In genomic region chr4:184386271-184386781, GRCh38 we compare ENCODE assay signal across 8 cellular contexts.
DNase-seq lines count a peak whose midpoint lies in the region; ATAC-seq, FAIRE-seq and TF ChIP-seq lines count a peak whose summit lies in the region.

No MANE protein-coding gene starts in this region.

- peaks cover 30% of the 10 kb centered on the region for H3K36me3 ChIP-seq in CD8-positive, alpha-beta T cell (ENCODE audit: insufficient read depth, low read length)
- H3K36me3 ChIP-seq in endothelial cell of umbilical vein (ENCODE audit: control insufficient read depth in 2 of 2, extremely low read depth in 1 of 2, insufficient read depth in 2 of 2, low read length in 2 of 2) (peaks cover 3 to 21% of the 10 kb centered on the region in 2 experiments), muscle layer of duodenum (ENCODE audit: control insufficient read depth in 1 of 2, insufficient read depth in 2 of 2, low read length in 2 of 2) (peaks cover 21 to 27% of the 10 kb centered on the region in 2 donors)

- POLR2A ChIA-PET in CD8-positive, alpha-beta T cell (lab: Charles Lee) = interaction anchor here (0.7 kb wide), 1 partner anchor 23 kb away, joined by 3 read pairs; no protein-coding TSS in a partner anchor
- POLR2A ChIA-PET in endothelial cell of umbilical vein (lab: Charles Lee) = no interaction called here

- no peak for ATAC-seq in CD8-positive, alpha-beta T cell
- ATAC-seq in GM18502 (IDR thresholded peaks at IDR 0.05; ENCODE audit: poor library complexity, unreplicated experiment) = no peak

- no peak for DNase-seq in CD8-positive, alpha-beta T cell
- DNase-seq in NCI-H748 treated with DMSO at 0.1 percent for 48 hours (lab: John Stamatoyannopoulos, UW) (peak; percentile 18), endothelial cell of umbilical vein (ENCODE audit: low read depth, low spot score) (no peak), SIG-M5 treated with dmso at 0.1 percent for 504 hours (lab: John Stamatoyannopoulos, UW; ENCODE audit: unreplicated experiment) (no peak), NCI-H510A (lab: John Stamatoyannopoulos, UW) (no peak)
- no peak for DNase-seq in stimulated activated CD4-positive, alpha-beta T cell treated with anti-CD3 and anti-CD28 coated beads, Interleukin-12 subunit alpha, Interleukin-12 subunit beta, amount 100 ng/mL, for 4 hours

- no peaks in the 10 kb centered on the region for H3K9me3 Mint-ChIP-seq in CD8-positive, alpha-beta T cell

- H3K27me3 ChIP-seq in CD8-positive, alpha-beta T cell (ENCODE audit: insufficient read depth, low read length) = no peaks in the 10 kb centered on the region
- no peaks in the 10 kb centered on the region for H3K27me3 ChIP-seq in endothelial cell of umbilical vein (ENCODE audit: control insufficient read depth in 2 of 2, insufficient read depth in 2 of 2, low read length in 2 of 2)
- H3K27me3 ChIP-seq in muscle layer of duodenum (ENCODE audit: low read depth, low read length) = no peaks in the 10 kb centered on the region

- CTCF ChIA-PET in CD8-positive, alpha-beta T cell (lab: Charles Lee) = interaction anchor here (0.8 kb wide), 1 partner anchor 25 kb away, joined by 3 read pairs; no protein-coding TSS in a partner anchor
- CTCF ChIA-PET in endothelial cell of umbilical vein (lab: Charles Lee) = interaction anchor here (0.6 to 1.1 kb wide), 2 partner anchors 14 to 122 kb away, joined by 3 to 4 read pairs; no protein-coding TSS in a partner anchor

- dilution Hi-C loops in endothelial cell of umbilical vein (cut with MboI; ENCODE audit: extremely low pct_ligation_motif_present, low sequenced_read_pairs) = no loop called here

- H3K27me3 Mint-ChIP-seq in CD8-positive, alpha-beta T cell (ENCODE audit: low read depth) = no peaks in the 10 kb centered on the region

- H3K4me1 Mint-ChIP-seq in CD8-positive, alpha-beta T cell (ENCODE audit: low read depth) = peaks cover 56% of the 10 kb centered on the region

- intact Hi-C loops in CD8-positive, alpha-beta T cell (cut with DNase I, micrococcal nuclease) = loop anchor here (10.0 kb wide), 1 partner anchor 122 kb away; no protein-coding TSS in a partner anchor
- intact Hi-C loops in endothelial cell of umbilical vein (cut with micrococcal nuclease) = no loop called here

- peaks cover 61% of the 10 kb centered on the region for H3K36me3 Mint-ChIP-seq in CD8-positive, alpha-beta T cell

- H3K27ac Mint-ChIP-seq in CD8-positive, alpha-beta T cell = peak overlapping the region; percentile 76

- H3K4me1 ChIP-seq in CD8-positive, alpha-beta T cell (ENCODE audit: insufficient read depth, low read length) = peaks cover 47% of the 10 kb centered on the region
- H3K4me1 ChIP-seq in endothelial cell of umbilical vein (ENCODE audit: control insufficient read depth, extremely low read depth, insufficient read depth, low read length) = peaks cover 52% of the 10 kb centered on the region
- H3K4me1 ChIP-seq in muscle layer of duodenum (ENCODE audit: control insufficient read depth in 1 of 2, insufficient read depth in 2 of 2, low read length in 2 of 2) = peaks cover 34 to 41% of the 10 kb centered on the region in 2 donors

- H3K4me2 ChIP-seq in endothelial cell of umbilical vein (ENCODE audit: insufficient read depth, low read length) = peak overlapping the region; percentile 46

- no peak for TF ChIP-seq POLR2A in endothelial cell of umbilical vein (IDR thresholded peaks at IDR 0.05; ENCODE audit: low read depth, low read length)

- H3K9me1 ChIP-seq in endothelial cell of umbilical vein (replicated peaks; ENCODE audit: control insufficient read depth, extremely low read depth, insufficient read depth, low read length) = no peaks in the 10 kb centered on the region

- BruUV-seq in endothelial cell of umbilical vein (replicated peaks; lab: Mats Ljungman, UMichigan) = no TSS peak

- H3K79me2 ChIP-seq in endothelial cell of umbilical vein (ENCODE audit: control insufficient read depth, insufficient read depth, low read length) = no peaks in the 10 kb centered on the region

- FAIRE-seq in endothelial cell of umbilical vein (lab: Jason Lieb, UNC) = no peak

- TF ChIP-seq CTCF in CD8-positive, alpha-beta T cell (IDR thresholded peaks at IDR 0.05) = no peak
- no peak for TF ChIP-seq CTCF in endothelial cell of umbilical vein (IDR thresholded peaks at IDR 0.05; ENCODE audit: extremely low read depth in 1 of 2, insufficient read depth in 1 of 2, low read depth in 1 of 2, low read length in 2 of 2)

- no peaks in the 10 kb centered on the region for H4K20me1 ChIP-seq in endothelial cell of umbilical vein (replicated peaks; ENCODE audit: control insufficient read depth, extremely low read depth, insufficient read depth, low read length)

- H3K4me3 ChIP-seq in CD8-positive, alpha-beta T cell (ENCODE audit: low read depth, low read length) = no peak overlapping the region
- H3K4me3 ChIP-seq in endothelial cell of umbilical vein (replicated peaks in 1 of 3; ENCODE audit: insufficient read depth in 1 of 3, low read depth in 1 of 3, low read length in 3 of 3) (no peak overlapping the region), muscle layer of duodenum (ENCODE audit: low read depth in 1 of 2, low read length in 2 of 2) (no peak overlapping the region)

- H3K9me3 ChIP-seq in CD8-positive, alpha-beta T cell (ENCODE audit: low read length) = no peaks in the 10 kb centered on the region
- H3K9me3 ChIP-seq in endothelial cell of umbilical vein (replicated peaks; ENCODE audit: control insufficient read depth, insufficient read depth, low read length) (no peaks in the 10 kb centered on the region), muscle layer of duodenum (ENCODE audit: control insufficient read depth in 1 of 2, low read length in 2 of 2) (no peaks in the 10 kb centered on the region)

- H3K4me3 Mint-ChIP-seq in CD8-positive, alpha-beta T cell = no peak overlapping the region

- no peak overlapping the region for H3K27ac ChIP-seq in CD8-positive, alpha-beta T cell (ENCODE audit: low read depth, low read length)
- H3K27ac ChIP-seq in endothelial cell of umbilical vein (ENCODE audit: insufficient read depth, low read depth, low read length) (peak overlapping the region; percentile 59), muscle layer of duodenum (ENCODE audit: low read length) (peak overlapping the region; percentile 87)

- peak overlapping the region; percentile 21 for H2AFZ ChIP-seq in endothelial cell of umbilical vein (ENCODE audit: low read depth, low read length)

- peak overlapping the region; percentile 27 for H3K9ac ChIP-seq in endothelial cell of umbilical vein (replicated peaks; ENCODE audit: extremely low read depth, insufficient read depth, low read length)

TF ChIP-seq in endothelial cell of umbilical vein, 7 proteins besides CTCF, POLR2A, EP300 and RAD21:
- TF ChIP-seq EZH2 (IDR thresholded peaks at IDR 0.05; ENCODE audit: borderline replicate concordance, low read depth, low read length, severe bottlenecking) (no peak), GATA2 (IDR thresholded peaks at IDR 0.05; ENCODE audit: insufficient read depth, insufficient read length, low read depth, low read length) (no peak), FOS (IDR thresholded peaks at IDR 0.05; ENCODE audit: borderline replicate concordance, insufficient read depth, low read length) (peak; percentile 6), JUN (IDR thresholded peaks at IDR 0.05; ENCODE audit: borderline replicate concordance, insufficient read depth, insufficient read length, low read depth) (no peak)
